Comparison of ENCODE assay signal across 37 cellular contexts in the genomic region with DNA sequence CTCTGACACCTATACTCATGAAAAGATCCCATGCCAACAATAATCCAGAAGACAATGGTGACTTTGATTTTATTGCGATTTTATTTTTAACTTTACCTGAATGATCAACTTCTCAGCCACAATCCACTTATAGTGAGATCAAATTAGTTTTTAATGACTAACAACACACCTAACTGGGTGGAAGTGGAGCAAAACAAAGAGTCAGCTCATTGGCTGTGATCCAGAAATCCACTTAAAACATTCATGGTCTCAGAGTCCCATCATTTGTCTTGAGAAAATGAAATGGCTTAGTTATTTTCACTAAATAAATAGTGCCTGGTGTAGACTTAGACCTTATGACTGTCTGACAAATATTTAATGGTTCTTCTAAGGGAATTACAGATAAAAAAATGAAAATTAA.
"Had no signal": no experiment of that assay in that cellular context is flagged by ENCODE, and none has a peak within 500 bp of the region (broad histone marks: within the 10 kb centered on the region; RNA-seq: fewer than 3 reads in every experiment).

No MANE protein-coding gene starts in this region.

- H3K36me3 Mint-ChIP-seq: activated CD4-positive, alpha-beta memory T cell treated with anti-CD3 and anti-CD28 coated beads for 36 hours; activated CD8-positive, alpha-beta memory T cell treated with anti-CD3 and anti-CD28 coated beads, Interleukin-2, amount 10 ng/mL, durations not matched to agents 7 days and 5 days; activated naive CD4-positive, alpha-beta T cell treated with anti-CD3 and anti-CD28 coated beads, Interleukin-2, amount 50 U/mL, for 24 hours; activated naive CD8-positive, alpha-beta T cell treated with anti-CD3 and anti-CD28 coated beads for 36 hours had no signal

- H3K27ac Mint-ChIP-seq: activated CD4-positive, alpha-beta memory T cell treated with anti-CD3 and anti-CD28 coated beads for 36 hours; activated CD4-positive, alpha-beta T cell treated with anti-CD3 and anti-CD28 coated beads for 36 hours; activated CD4-positive, alpha-beta T cell treated with anti-CD3 and anti-CD28 coated beads, Interleukin-2, amount 10 ng/mL, durations not matched to agents 24 days and 14 days; activated CD8-positive, alpha-beta memory T cell treated with anti-CD3 and anti-CD28 coated beads, Interleukin-2, amount 10 ng/mL, durations not matched to agents 7 days and 5 days; activated CD8-positive, alpha-beta T cell treated with anti-CD3 and anti-CD28 coated beads, Interleukin-2, amount 10 ng/mL, durations not matched to agents 7 days and 5 days; activated naive CD4-positive, alpha-beta T cell treated with anti-CD3 and anti-CD28 coated beads for 36 hours; activated naive CD4-positive, alpha-beta T cell treated with anti-CD3 and anti-CD28 coated beads, Interleukin-2, amount 50 U/mL, for 24 hours; activated naive CD8-positive, alpha-beta T cell treated with anti-CD3 and anti-CD28 coated beads for 36 hours; activated naive CD8-positive, alpha-beta T cell treated with anti-CD3 and anti-CD28 coated beads, Interleukin-2, amount 50 U/mL, for 24 hours; activated T-helper 1 cell treated with anti-CD3 and anti-CD28 coated beads, Interleukin-12 subunit alpha, Interleukin-12 subunit beta, Interleukin-2, Interleukin-4 antibody, amounts not matched to agents 30 ng/mL and 10 ng/mL and 1 ng/mL, durations not matched to agents 14 hours and 24 hours and 36 hours; activated T-helper 2 cell treated with anti-CD3 and anti-CD28 coated beads, Interferon-gamma antibody, Interleukin-2, Interleukin-4, amounts not matched to agents 10 μg/mL and 5 μg/mL and 100 μg/mL, durations not matched to agents 14 hours and 24 hours and 36 hours; dendritic cell treated with granulocyte-macrophage colony-stimulating factor and Interleukin-4, amounts not matched to agents 40 ng/mL and 50 ng/mL, for 4 days; endodermal cell; T-helper 17 cell; T-helper 2 cell treated with Interferon-gamma antibody and Interleukin-4, amounts not matched to agents 5 μg/mL and 100 μg/mL, for 36 hours had no signal

- H3K27me3 ChIP-seq: adrenal gland, body of pancreas, cardiac muscle cell, dorsolateral prefrontal cortex, esophagus muscularis mucosa, foreskin keratinocyte, gastrocnemius medialis, heart left ventricle had no signal

- H3K36me3 ChIP-seq: adrenal gland, cardiac muscle cell, esophagus muscularis mucosa, gastrocnemius medialis, heart left ventricle had no signal

- H3K4me1 Mint-ChIP-seq: activated CD4-positive, alpha-beta T cell treated with anti-CD3 and anti-CD28 coated beads for 36 hours; activated CD4-positive, alpha-beta T cell treated with anti-CD3 and anti-CD28 coated beads, Interleukin-2, amount 10 ng/mL, durations not matched to agents 24 days and 14 days; activated CD8-positive, alpha-beta memory T cell treated with anti-CD3 and anti-CD28 coated beads, Interleukin-2, amount 10 ng/mL, durations not matched to agents 7 days and 5 days; activated naive CD4-positive, alpha-beta T cell treated with anti-CD3 and anti-CD28 coated beads, Interleukin-2, amount 50 U/mL, for 24 hours; activated naive CD8-positive, alpha-beta T cell treated with anti-CD3 and anti-CD28 coated beads for 36 hours; activated naive CD8-positive, alpha-beta T cell treated with anti-CD3 and anti-CD28 coated beads, Interleukin-2, amount 50 U/mL, for 24 hours; central memory CD8-positive, alpha-beta T cell; endodermal cell; T-helper 17 cell had no signal

- H3K4me3 Mint-ChIP-seq: activated CD4-positive, alpha-beta memory T cell treated with anti-CD3 and anti-CD28 coated beads for 36 hours; activated CD4-positive, alpha-beta T cell treated with anti-CD3 and anti-CD28 coated beads for 36 hours; activated CD4-positive, alpha-beta T cell treated with anti-CD3 and anti-CD28 coated beads, Interleukin-2, amount 10 ng/mL, durations not matched to agents 24 days and 14 days; activated CD8-positive, alpha-beta memory T cell treated with anti-CD3 and anti-CD28 coated beads, Interleukin-2, amount 10 ng/mL, durations not matched to agents 7 days and 5 days; activated CD8-positive, alpha-beta T cell treated with anti-CD3 and anti-CD28 coated beads, Interleukin-2, amount 10 ng/mL, durations not matched to agents 7 days and 5 days; activated naive CD4-positive, alpha-beta T cell treated with anti-CD3 and anti-CD28 coated beads for 36 hours; activated naive CD4-positive, alpha-beta T cell treated with anti-CD3 and anti-CD28 coated beads, Interleukin-2, amount 50 U/mL, for 24 hours; activated naive CD8-positive, alpha-beta T cell treated with anti-CD3 and anti-CD28 coated beads for 36 hours; activated naive CD8-positive, alpha-beta T cell treated with anti-CD3 and anti-CD28 coated beads, Interleukin-2, amount 50 U/mL, for 24 hours; activated T-helper 1 cell treated with anti-CD3 and anti-CD28 coated beads, Interleukin-12 subunit alpha, Interleukin-12 subunit beta, Interleukin-2, Interleukin-4 antibody, amounts not matched to agents 30 ng/mL and 10 ng/mL and 1 ng/mL, durations not matched to agents 14 hours and 24 hours and 36 hours; central memory CD8-positive, alpha-beta T cell; dendritic cell treated with granulocyte-macrophage colony-stimulating factor and Interleukin-4, amounts not matched to agents 40 ng/mL and 50 ng/mL, for 4 days; endodermal cell; T-helper 17 cell; T-helper 2 cell treated with Interferon-gamma antibody and Interleukin-4, amounts not matched to agents 5 μg/mL and 100 μg/mL, for 36 hours had no signal

- H3K4me1 ChIP-seq: adrenal gland, body of pancreas, esophagus muscularis mucosa, foreskin keratinocyte, gastrocnemius medialis, heart left ventricle had no signal

- ATAC-seq: activated CD4-positive, alpha-beta T cell treated with anti-CD3 and anti-CD28 coated beads for 36 hours; activated CD8-positive, alpha-beta memory T cell treated with anti-CD3 and anti-CD28 coated beads, Interleukin-2, amount 10 ng/mL, durations not matched to agents 7 days and 5 days; activated CD8-positive, alpha-beta T cell treated with anti-CD3 and anti-CD28 coated beads, Interleukin-2, amount 10 ng/mL, durations not matched to agents 7 days and 5 days; activated naive CD8-positive, alpha-beta T cell treated with anti-CD3 and anti-CD28 coated beads, Interleukin-2, amount 50 U/mL, for 24 hours; body of pancreas; foreskin keratinocyte; gastrocnemius medialis; heart left ventricle; T-helper 17 cell had no signal

- DNase-seq: activated CD4-positive, alpha-beta memory T cell treated with anti-CD3 and anti-CD28 coated beads for 36 hours; activated CD4-positive, alpha-beta T cell treated with anti-CD3 and anti-CD28 coated beads for 36 hours; activated CD4-positive, alpha-beta T cell treated with anti-CD3 and anti-CD28 coated beads, Interleukin-2, amount 10 ng/mL, durations not matched to agents 24 days and 14 days; activated CD4-positive, CD25-positive, alpha-beta regulatory T cell; activated CD4-positive, CD25-positive, alpha-beta regulatory T cell treated with anti-CD3 and anti-CD28 coated beads, Interleukin-2, amount 50 U/mL, for 72 hours; activated CD8-positive, alpha-beta memory T cell treated with anti-CD3 and anti-CD28 coated beads, Interleukin-2, amount 10 ng/mL, durations not matched to agents 7 days and 5 days; activated CD8-positive, alpha-beta memory T cell treated with anti-CD3 and anti-CD28 coated beads, Interleukin-2, amount 50 U/mL, for 4 hours; activated CD8-positive, alpha-beta T cell treated with anti-CD3 and anti-CD28 coated beads, Interleukin-2, amount 10 ng/mL, durations not matched to agents 7 days and 5 days; activated effector memory CD4-positive, alpha-beta T cell treated with anti-CD3 and anti-CD28 coated beads, Interleukin-2, amount 50 U/mL, for 16 hours; activated naive CD4-positive, alpha-beta T cell treated with anti-CD3 and anti-CD28 coated beads for 36 hours; activated naive CD8-positive, alpha-beta T cell treated with anti-CD3 and anti-CD28 coated beads for 36 hours; activated naive CD8-positive, alpha-beta T cell treated with anti-CD3 and anti-CD28 coated beads, Interleukin-2, amount 50 U/mL, for 24 hours; activated T-cell treated with anti-CD3 and anti-CD28 coated beads, Interleukin-2, amount 50 U/mL, for 1 hour; activated T-cell treated with anti-CD3 and anti-CD28 coated beads, Interleukin-2, amount 50 U/mL, for 48 hours; adrenal gland; amygdala; aorta; body of pancreas; dorsolateral prefrontal cortex; effector memory CD4-positive, alpha-beta T cell; endodermal cell; erythroblast; foreskin keratinocyte; gastrocnemius medialis; glutamatergic neuron; heart left ventricle; T-helper 17 cell; T1000 had no signal

- H3K4me3 ChIP-seq: adrenal gland, body of pancreas, cardiac muscle cell, coronary artery, dorsolateral prefrontal cortex, esophagus muscularis mucosa, gastrocnemius medialis, heart left ventricle had no signal

- H3K27me3 Mint-ChIP-seq: activated CD4-positive, alpha-beta memory T cell treated with anti-CD3 and anti-CD28 coated beads for 36 hours; activated CD4-positive, alpha-beta T cell treated with anti-CD3 and anti-CD28 coated beads for 36 hours; activated CD4-positive, alpha-beta T cell treated with anti-CD3 and anti-CD28 coated beads, Interleukin-2, amount 10 ng/mL, durations not matched to agents 24 days and 14 days; activated CD8-positive, alpha-beta memory T cell treated with anti-CD3 and anti-CD28 coated beads, Interleukin-2, amount 10 ng/mL, durations not matched to agents 7 days and 5 days; activated naive CD4-positive, alpha-beta T cell treated with anti-CD3 and anti-CD28 coated beads, Interleukin-2, amount 50 U/mL, for 24 hours; activated naive CD8-positive, alpha-beta T cell treated with anti-CD3 and anti-CD28 coated beads for 36 hours; activated naive CD8-positive, alpha-beta T cell treated with anti-CD3 and anti-CD28 coated beads, Interleukin-2, amount 50 U/mL, for 24 hours; central memory CD8-positive, alpha-beta T cell; dendritic cell treated with granulocyte-macrophage colony-stimulating factor and Interleukin-4, amounts not matched to agents 40 ng/mL and 50 ng/mL, for 4 days; T-helper 17 cell had no signal

- H3K27ac ChIP-seq: adrenal gland, body of pancreas, cardiac muscle cell, coronary artery, dorsolateral prefrontal cortex, esophagus muscularis mucosa, foreskin keratinocyte, gastrocnemius medialis, heart left ventricle had no signal

- H3K9me3 Mint-ChIP-seq: activated CD4-positive, alpha-beta memory T cell treated with anti-CD3 and anti-CD28 coated beads for 36 hours; activated CD4-positive, alpha-beta T cell treated with anti-CD3 and anti-CD28 coated beads, Interleukin-2, amount 10 ng/mL, durations not matched to agents 24 days and 14 days; activated naive CD4-positive, alpha-beta T cell treated with anti-CD3 and anti-CD28 coated beads for 36 hours; activated naive CD4-positive, alpha-beta T cell treated with anti-CD3 and anti-CD28 coated beads, Interleukin-2, amount 50 U/mL, for 24 hours; activated naive CD8-positive, alpha-beta T cell treated with anti-CD3 and anti-CD28 coated beads for 36 hours; activated naive CD8-positive, alpha-beta T cell treated with anti-CD3 and anti-CD28 coated beads, Interleukin-2, amount 50 U/mL, for 24 hours; activated T-helper 1 cell treated with anti-CD3 and anti-CD28 coated beads, Interleukin-12 subunit alpha, Interleukin-12 subunit beta, Interleukin-2, Interleukin-4 antibody, amounts not matched to agents 30 ng/mL and 10 ng/mL and 1 ng/mL, durations not matched to agents 14 hours and 24 hours and 36 hours; central memory CD8-positive, alpha-beta T cell; dendritic cell treated with granulocyte-macrophage colony-stimulating factor and Interleukin-4, amounts not matched to agents 40 ng/mL and 50 ng/mL, for 4 days; endodermal cell; T-helper 2 cell treated with Interferon-gamma antibody and Interleukin-4, amounts not matched to agents 5 μg/mL and 100 μg/mL, for 36 hours had no signal
